Comparison of ENCODE assay signal across 18 cellular contexts in the genomic region with DNA sequence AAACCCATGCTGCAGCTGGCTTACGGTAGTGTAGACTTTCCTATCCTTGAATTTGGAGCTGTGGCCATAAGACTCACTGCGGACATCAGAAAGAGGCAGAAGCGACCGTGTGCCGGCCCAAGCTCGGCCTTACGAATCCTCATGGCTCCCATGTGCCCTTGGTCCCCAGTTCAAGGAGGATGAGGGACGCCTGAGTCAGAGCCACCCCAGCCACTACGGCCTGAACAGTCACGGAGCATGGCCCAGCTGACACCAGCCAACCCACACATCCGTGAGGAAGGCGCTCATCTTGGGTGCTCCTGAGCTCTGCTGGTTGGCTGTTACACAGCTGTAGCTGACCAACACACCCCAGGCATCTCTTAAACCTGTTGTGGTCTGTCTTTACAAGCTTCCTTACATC.
"Had no signal": no experiment of that assay in that cellular context is flagged by ENCODE, and none has a peak within 500 bp of the region (broad histone marks: within the 10 kb centered on the region; RNA-seq: fewer than 3 reads in every experiment).

No MANE protein-coding gene starts in this region.

- H3K4me3 ChIP-seq: esophagus muscularis mucosa, gastroesophageal sphincter, left lung, lower lobe of right lung, sigmoid colon, skin epidermis, stomach had no signal

- H3K27me3 ChIP-seq: esophagus muscularis mucosa, gastroesophageal sphincter, left lung, neutrophil, sigmoid colon, stomach had no signal

- H3K4me1 ChIP-seq: left lung, lower lobe of right lung had no signal

- DNase-seq: effector memory CD4-positive, alpha-beta T cell; foreskin fibroblast; glutamatergic neuron; islet precursor cell; left lung; lower lobe of right lung; midbrain; sigmoid colon; stimulated activated CD4-positive, alpha-beta T cell treated with anti-CD3 and anti-CD28 coated beads, Interleukin-2, amount 100 ng/mL, for 24 hours; stimulated activated CD4-positive, alpha-beta T cell treated with anti-CD3 and anti-CD28 coated beads, Interleukin-4, amount 100 ng/mL, for 4 hours; stimulated activated naive CD4-positive, alpha-beta T cell; stomach; trophoblast cell had no signal

- H3K27ac ChIP-seq: epithelial cell of prostate, left lung, lower lobe of right lung, neutrophil, skin epidermis, stomach had no signal

- ATAC-seq: gastroesophageal sphincter, left lung, lower lobe of right lung had no signal

- H3K9me3 ChIP-seq: esophagus muscularis mucosa, gastroesophageal sphincter, left lung, lower lobe of right lung, neutrophil, sigmoid colon, stomach had no signal
